Comparison of ENCODE assay signal across 12 cellular contexts in genomic region chr14:100405752-100406455, GRCh38. TPM values are rescaled to one million over a fixed set of nuclear protein-coding genes. Genes with fewer than 3 reads are reported as not detected.
DNase-seq lines count a peak whose midpoint lies in the region; ATAC-seq, FAIRE-seq and TF ChIP-seq lines count a peak whose summit lies in the region.
"Had no signal": no experiment of that assay in that cellular context is flagged by ENCODE, and none has a peak within 500 bp of the region (broad histone marks: within the 10 kb centered on the region; RNA-seq: fewer than 3 reads in every experiment).

No MANE protein-coding gene starts in this region.

- 85% methylated on average over 12 of the region's 12 CpGs for WGBS in hepatocyte (ENCODE audit: low lambda C conversion rate, missing lambda C conversion rate)
- WGBS in stomach, 5 donors: 58 to 78% (median 67%) methylated on average over 12 of the region's 12 CpGs

- H3K27ac Mint-ChIP-seq in activated naive CD4-positive, alpha-beta T cell treated with anti-CD3 and anti-CD28 coated beads, Interleukin-2, amount 50 U/mL, for 24 hours: peak overlapping the region; percentile 42
- no peak overlapping the region for H3K27ac Mint-ChIP-seq in activated naive CD4-positive, alpha-beta T cell treated with anti-CD3 and anti-CD28 coated beads for 36 hours

- H4K20me1 ChIP-seq in PC-3 (ENCODE audit: low read length) (no peaks in the 10 kb centered on the region), hepatocyte (ENCODE audit: insufficient read depth, poor library complexity, severe bottlenecking) (no peaks in the 10 kb centered on the region)

- H3K9ac ChIP-seq in PC-3 (ENCODE audit: low read length): no peak overlapping the region

- H3K36me3 ChIP-seq in PC-3 (ENCODE audit: low read depth, low read length) (no peaks in the 10 kb centered on the region), hepatocyte (replicated peaks; ENCODE audit: insufficient read depth, low read depth) (no peaks in the 10 kb centered on the region), stomach (no peaks in the 10 kb centered on the region)
- H3K36me3 ChIP-seq: adrenal gland, uterus had no signal

- CTCF ChIA-PET in activated naive CD4-positive, alpha-beta T cell treated with anti-CD3 and anti-CD28 coated beads for 36 hours (lab: Charles Lee): interaction anchor here (1.8 kb wide), 1 partner anchor 240 kb away, joined by 6 read pairs; no protein-coding TSS in a partner anchor
- CTCF ChIA-PET in PC-3 (lab: Charles Lee) (no interaction called here), HEK293T (lab: Yijun Ruan, JAX) (interaction anchor here (1.0 kb wide), 1 partner anchor 21 kb away, joined by 3 read pairs; no protein-coding TSS in a partner anchor)

- H3K27me3 ChIP-seq in PC-3 (ENCODE audit: low read length) (no peaks in the 10 kb centered on the region), hepatocyte (no peaks in the 10 kb centered on the region), stomach (no peaks in the 10 kb centered on the region)
- H3K27me3 ChIP-seq: adrenal gland, uterus had no signal

- FAIRE-seq in HTR-8/SVneo (lab: Jason Lieb, UNC): no peak

- no peak overlapping the region for H2AFZ ChIP-seq in PC-3 (ENCODE audit: low read length)
- H2AFZ ChIP-seq in hepatocyte: no peak overlapping the region

- H3K9me3 Mint-ChIP-seq in activated naive CD4-positive, alpha-beta T cell treated with anti-CD3 and anti-CD28 coated beads, Interleukin-2, amount 50 U/mL, for 24 hours: no peaks in the 10 kb centered on the region
- no peaks in the 10 kb centered on the region for H3K9me3 Mint-ChIP-seq in activated naive CD4-positive, alpha-beta T cell treated with anti-CD3 and anti-CD28 coated beads for 36 hours

- H3K27ac ChIP-seq in PC-3 (ENCODE audit: low read length) (0 out of 2 replicates have a peak overlapping the region, but pooled peaks have one; percentile 4), hepatocyte (peak overlapping the region; percentile 78), stomach (peak overlapping the region in 3 of 5 donors; percentile 14 to 43 (median 26))
- H3K27ac ChIP-seq: uterus had no signal

- no peaks in the 10 kb centered on the region for H3K27me3 Mint-ChIP-seq in activated naive CD4-positive, alpha-beta T cell treated with anti-CD3 and anti-CD28 coated beads, Interleukin-2, amount 50 U/mL, for 24 hours
- H3K27me3 Mint-ChIP-seq in activated naive CD4-positive, alpha-beta T cell treated with anti-CD3 and anti-CD28 coated beads for 36 hours (ENCODE audit: low read depth): no peaks in the 10 kb centered on the region

- no peaks in the 10 kb centered on the region for H3F3A ChIP-seq in PC-3 (ENCODE audit: low read length, unreplicated experiment)

- no peak overlapping the region for H3K4me2 ChIP-seq in PC-3 (ENCODE audit: low read length)
- peak overlapping the region; percentile 25 for H3K4me2 ChIP-seq in hepatocyte

- no peak overlapping the region for H3K4me3 ChIP-seq in PC-3 (ENCODE audit: low read length)
- no peak overlapping the region for H3K4me3 ChIP-seq in hepatocyte
- no peak overlapping the region for H3K4me3 ChIP-seq in stomach
- H3K4me3 ChIP-seq: adrenal gland, lung, uterus had no signal

- H3K4me1 ChIP-seq in PC-3 (ENCODE audit: insufficient read depth, low read length) (peaks cover 15% of the 10 kb centered on the region; the same call in 1 of the 2 replicates), hepatocyte (ENCODE audit: insufficient read depth) (peaks cover 26% of the 10 kb centered on the region), stomach (peaks cover 14 to 44% (median 17%) of the 10 kb centered on the region in 4 donors)
- H3K4me1 ChIP-seq: uterus had no signal

- TF ChIP-seq EP300 in stomach (IDR thresholded peaks at IDR 0.05): no peak

- H3K4me3 Mint-ChIP-seq in activated naive CD4-positive, alpha-beta T cell treated with anti-CD3 and anti-CD28 coated beads, Interleukin-2, amount 50 U/mL, for 24 hours: no peak overlapping the region
- no peak overlapping the region for H3K4me3 Mint-ChIP-seq in activated naive CD4-positive, alpha-beta T cell treated with anti-CD3 and anti-CD28 coated beads for 36 hours

- ATAC-seq in PC-3: no peak

- intact Hi-C loops in activated naive CD4-positive, alpha-beta T cell treated with anti-CD3 and anti-CD28 coated beads for 36 hours (cut with micrococcal nuclease): no loop called here
- intact Hi-C loops in PC-3 (cut with micrococcal nuclease) (no loop called here), stomach (cut with DNase I; ENCODE audit: low total_unique reads) (no loop called here)

- H3K79me2 ChIP-seq in PC-3 (ENCODE audit: low read length): no peaks in the 10 kb centered on the region
- H3K79me2 ChIP-seq in hepatocyte: peaks cover 52% of the 10 kb centered on the region

- peaks cover 46% of the 10 kb centered on the region for H3K4me1 Mint-ChIP-seq in activated naive CD4-positive, alpha-beta T cell treated with anti-CD3 and anti-CD28 coated beads, Interleukin-2, amount 50 U/mL, for 24 hours
- peaks cover 28% of the 10 kb centered on the region for H3K4me1 Mint-ChIP-seq in activated naive CD4-positive, alpha-beta T cell treated with anti-CD3 and anti-CD28 coated beads for 36 hours (ENCODE audit: low read depth)

- POLR2A ChIA-PET in PC-3 (lab: Charles Lee; ENCODE audit: unreplicated experiment): no interaction called here
- POLR2A ChIA-PET in HEK293T (lab: Yijun Ruan, JAX): no interaction called here

- TF ChIP-seq POLR2A in stomach (IDR thresholded peaks at IDR 0.05): no peak

- no TSS peak for BruUV-seq in PC-3 (replicated peaks; lab: Mats Ljungman, UMichigan)

- no peak for TF ChIP-seq CTCF in PC-3 (conservative IDR thresholded peaks at IDR 0.05; ENCODE audit: low read depth, low read length)
- no peak for TF ChIP-seq CTCF in hepatocyte (IDR thresholded peaks at IDR 0.05; ENCODE audit: poor library complexity)
- TF ChIP-seq CTCF in stomach (IDR thresholded peaks at IDR 0.05): no peak

- H3K9me2 ChIP-seq in PC-3 (replicated peaks; ENCODE audit: low read length) (no peaks in the 10 kb centered on the region), hepatocyte (replicated peaks; ENCODE audit: insufficient read depth) (no peaks in the 10 kb centered on the region)

- peaks cover 2% of the 10 kb centered on the region for H3K36me3 Mint-ChIP-seq in activated naive CD4-positive, alpha-beta T cell treated with anti-CD3 and anti-CD28 coated beads, Interleukin-2, amount 50 U/mL, for 24 hours
- peaks cover 2% of the 10 kb centered on the region for H3K36me3 Mint-ChIP-seq in activated naive CD4-positive, alpha-beta T cell treated with anti-CD3 and anti-CD28 coated beads for 36 hours (ENCODE audit: low read depth)

- H3K9me3 ChIP-seq in PC-3 (ENCODE audit: low read length) (no peaks in the 10 kb centered on the region), hepatocyte (ENCODE audit: low read depth) (no peaks in the 10 kb centered on the region), stomach (no peaks in the 10 kb centered on the region)
- H3K9me3 ChIP-seq: adrenal gland, uterus had no signal

- no peak for DNase-seq in activated naive CD4-positive, alpha-beta T cell treated with anti-CD3 and anti-CD28 coated beads for 36 hours
- DNase-seq in PC-3 (no peak), hepatocyte (ENCODE audit: low spot score) (no peak), stomach (no peak), retina (no peak), HTR-8/SVneo (ENCODE audit: insufficient read length, low spot score) (no peak), HEK293T (ENCODE audit: extremely low spot score) (no peak)
- DNase-seq: cortex of kidney, uterus had no signal

TF ChIP-seq in HEK293T, 16 proteins besides CTCF, POLR2A, EP300 and RAD21:
- TF ChIP-seq NFRKB (IDR thresholded peaks at IDR 0.05) (no peak), PKNOX1 (IDR thresholded peaks at IDR 0.05) (no peak), LEF1 (IDR thresholded peaks at IDR 0.05; ENCODE audit: borderline replicate concordance) (no peak), CTBP1 (IDR thresholded peaks at IDR 0.05; ENCODE audit: borderline replicate concordance) (no peak), ZNF384 (IDR thresholded peaks at IDR 0.05) (no peak), HDGF (IDR thresholded peaks at IDR 0.05; ENCODE audit: borderline replicate concordance) (no peak), L3MBTL2 (conservative IDR thresholded peaks at IDR 0.05) (no peak)

RNA-seq across cellular contexts. Expression of gene WDR25, which starts 29.6 kb away (rescaled TPM):
- 1 to 10 TPM; 6.0 to 6.6 TPM for total RNA-seq in activated naive CD4-positive, alpha-beta T cell treated with anti-CD3 and anti-CD28 coated beads for 36 hours
- 8.3 and 13.0 TPM in 2 replicates for total RNA-seq in PC-3 (2014; rRNA removed)
- total RNA-seq in hepatocyte: 14.1 and 18.7 TPM in 2 replicates
- 19.7 and 22.8 TPM in 2 replicates for polyA plus RNA-seq in hepatocyte
- 10 to 100 TPM in 1 of 5 donors, 1 to 10 TPM in 4; 1.3 to 10.5 (median 8.7) TPM for total RNA-seq in stomach
- 10 to 100 TPM in 1 of 3 donors, 1 to 10 TPM in 2; 5.3 to 13.6 (median 8.3) TPM for polyA plus RNA-seq in stomach

Comparison
In these comparisons a context has a peak if more than half of its experiments do, and no peak if none do; other contexts are left out.
1. H3K27ac ChIP-seq: peak in every context shown above with its lines; median percentile 78 in hepatocyte; 26 in stomach; 4 in PC-3.